Comparison of ENCODE assay signal across 1 cellular context in the genomic region with DNA sequence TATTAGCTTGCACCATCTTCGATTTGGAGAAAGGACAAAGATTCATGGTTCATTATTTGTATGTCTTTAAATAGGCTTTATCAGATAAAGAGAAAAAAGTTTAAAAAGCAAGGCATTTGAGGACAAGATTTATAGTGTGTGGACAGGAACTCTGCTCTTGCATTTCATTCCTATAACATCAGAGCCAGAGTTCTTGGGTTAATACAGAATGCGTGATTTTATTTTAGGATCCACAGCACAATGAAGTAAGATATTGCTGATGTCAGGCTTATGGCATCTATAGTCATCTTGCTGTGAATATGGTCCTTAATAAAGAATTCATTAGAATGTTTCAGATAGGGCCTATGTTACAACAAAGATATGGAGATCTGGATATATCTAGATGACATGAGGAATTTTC.
TF ChIP-seq lines count a peak whose summit lies in the region.

No MANE protein-coding gene starts in this region.

TF ChIP-seq in SK-N-SH, 30 proteins besides CTCF, POLR2A, EP300 and RAD21 (continued from another document):
- TF ChIP-seq, protein P1, sequence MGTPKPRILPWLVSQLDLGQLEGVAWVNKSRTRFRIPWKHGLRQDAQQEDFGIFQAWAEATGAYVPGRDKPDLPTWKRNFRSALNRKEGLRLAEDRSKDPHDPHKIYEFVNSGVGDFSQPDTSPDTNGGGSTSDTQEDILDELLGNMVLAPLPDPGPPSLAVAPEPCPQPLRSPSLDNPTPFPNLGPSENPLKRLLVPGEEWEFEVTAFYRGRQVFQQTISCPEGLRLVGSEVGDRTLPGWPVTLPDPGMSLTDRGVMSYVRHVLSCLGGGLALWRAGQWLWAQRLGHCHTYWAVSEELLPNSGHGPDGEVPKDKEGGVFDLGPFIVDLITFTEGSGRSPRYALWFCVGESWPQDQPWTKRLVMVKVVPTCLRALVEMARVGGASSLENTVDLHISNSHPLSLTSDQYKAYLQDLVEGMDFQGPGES (IDR thresholded peaks at IDR 0.05; ENCODE audit: low read depth, low read length), result no peak
- TF ChIP-seq POLR2AphosphoS5 (IDR thresholded peaks at IDR 0.05; ENCODE audit: low read depth, low read length), result peak; percentile 18; the same call in 1 of the 2 replicates
- TF ChIP-seq, protein P2, sequence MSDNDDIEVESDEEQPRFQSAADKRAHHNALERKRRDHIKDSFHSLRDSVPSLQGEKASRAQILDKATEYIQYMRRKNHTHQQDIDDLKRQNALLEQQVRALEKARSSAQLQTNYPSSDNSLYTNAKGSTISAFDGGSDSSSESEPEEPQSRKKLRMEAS (IDR thresholded peaks at IDR 0.05; ENCODE audit: low read depth), result 0 out of 2 replicates have a peak, but pooled peaks have one; percentile 18
- peak; percentile 82 for TF ChIP-seq TCF12 (IDR thresholded peaks at IDR 0.05)
- TF ChIP-seq, protein P3, sequence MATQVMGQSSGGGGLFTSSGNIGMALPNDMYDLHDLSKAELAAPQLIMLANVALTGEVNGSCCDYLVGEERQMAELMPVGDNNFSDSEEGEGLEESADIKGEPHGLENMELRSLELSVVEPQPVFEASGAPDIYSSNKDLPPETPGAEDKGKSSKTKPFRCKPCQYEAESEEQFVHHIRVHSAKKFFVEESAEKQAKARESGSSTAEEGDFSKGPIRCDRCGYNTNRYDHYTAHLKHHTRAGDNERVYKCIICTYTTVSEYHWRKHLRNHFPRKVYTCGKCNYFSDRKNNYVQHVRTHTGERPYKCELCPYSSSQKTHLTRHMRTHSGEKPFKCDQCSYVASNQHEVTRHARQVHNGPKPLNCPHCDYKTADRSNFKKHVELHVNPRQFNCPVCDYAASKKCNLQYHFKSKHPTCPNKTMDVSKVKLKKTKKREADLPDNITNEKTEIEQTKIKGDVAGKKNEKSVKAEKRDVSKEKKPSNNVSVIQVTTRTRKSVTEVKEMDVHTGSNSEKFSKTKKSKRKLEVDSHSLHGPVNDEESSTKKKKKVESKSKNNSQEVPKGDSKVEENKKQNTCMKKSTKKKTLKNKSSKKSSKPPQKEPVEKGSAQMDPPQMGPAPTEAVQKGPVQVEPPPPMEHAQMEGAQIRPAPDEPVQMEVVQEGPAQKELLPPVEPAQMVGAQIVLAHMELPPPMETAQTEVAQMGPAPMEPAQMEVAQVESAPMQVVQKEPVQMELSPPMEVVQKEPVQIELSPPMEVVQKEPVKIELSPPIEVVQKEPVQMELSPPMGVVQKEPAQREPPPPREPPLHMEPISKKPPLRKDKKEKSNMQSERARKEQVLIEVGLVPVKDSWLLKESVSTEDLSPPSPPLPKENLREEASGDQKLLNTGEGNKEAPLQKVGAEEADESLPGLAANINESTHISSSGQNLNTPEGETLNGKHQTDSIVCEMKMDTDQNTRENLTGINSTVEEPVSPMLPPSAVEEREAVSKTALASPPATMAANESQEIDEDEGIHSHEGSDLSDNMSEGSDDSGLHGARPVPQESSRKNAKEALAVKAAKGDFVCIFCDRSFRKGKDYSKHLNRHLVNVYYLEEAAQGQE (IDR thresholded peaks at IDR 0.05; ENCODE audit: low read depth, low read length), result no peak
- TF ChIP-seq FOSL2 (IDR thresholded peaks at IDR 0.05; ENCODE audit: borderline replicate concordance, low read depth), result peak; percentile 64; the same call in 1 of the 2 replicates
- TF ChIP-seq SMC3 (IDR thresholded peaks at IDR 0.05; ENCODE audit: low read depth, low read length), result no peak
- TF ChIP-seq TAF1 (IDR thresholded peaks at IDR 0.05; ENCODE audit: borderline replicate concordance, low read depth, low read length), result no peak
- peak; percentile 84 for TF ChIP-seq TEAD4 (IDR thresholded peaks at IDR 0.05; ENCODE audit: borderline replicate concordance, insufficient read depth)
- TF ChIP-seq RXRA (IDR thresholded peaks at IDR 0.05; ENCODE audit: borderline replicate concordance, low read depth), result peak; percentile 67; the same call in 1 of the 2 replicates
- no peak for TF ChIP-seq GATA2 (CRISPR knock-in tag; IDR thresholded peaks at IDR 0.05)
- TF ChIP-seq CHD2 (IDR thresholded peaks at IDR 0.05; ENCODE audit: low read length, partially characterized antibody), result no peak
- TF ChIP-seq MXI1 (IDR thresholded peaks at IDR 0.05; ENCODE audit: low read depth, low read length), result no peak
- no peak for TF ChIP-seq FOXJ3 (CRISPR knock-in tag; IDR thresholded peaks at IDR 0.05)
- peak; percentile 43; the same call in 1 of the 2 replicates for TF ChIP-seq NFIC (IDR thresholded peaks at IDR 0.05; ENCODE audit: borderline replicate concordance)
- TF ChIP-seq SIN3A (IDR thresholded peaks at IDR 0.05; ENCODE audit: borderline replicate concordance, low read depth, low read length), result no peak
- TF ChIP-seq, protein P4, sequence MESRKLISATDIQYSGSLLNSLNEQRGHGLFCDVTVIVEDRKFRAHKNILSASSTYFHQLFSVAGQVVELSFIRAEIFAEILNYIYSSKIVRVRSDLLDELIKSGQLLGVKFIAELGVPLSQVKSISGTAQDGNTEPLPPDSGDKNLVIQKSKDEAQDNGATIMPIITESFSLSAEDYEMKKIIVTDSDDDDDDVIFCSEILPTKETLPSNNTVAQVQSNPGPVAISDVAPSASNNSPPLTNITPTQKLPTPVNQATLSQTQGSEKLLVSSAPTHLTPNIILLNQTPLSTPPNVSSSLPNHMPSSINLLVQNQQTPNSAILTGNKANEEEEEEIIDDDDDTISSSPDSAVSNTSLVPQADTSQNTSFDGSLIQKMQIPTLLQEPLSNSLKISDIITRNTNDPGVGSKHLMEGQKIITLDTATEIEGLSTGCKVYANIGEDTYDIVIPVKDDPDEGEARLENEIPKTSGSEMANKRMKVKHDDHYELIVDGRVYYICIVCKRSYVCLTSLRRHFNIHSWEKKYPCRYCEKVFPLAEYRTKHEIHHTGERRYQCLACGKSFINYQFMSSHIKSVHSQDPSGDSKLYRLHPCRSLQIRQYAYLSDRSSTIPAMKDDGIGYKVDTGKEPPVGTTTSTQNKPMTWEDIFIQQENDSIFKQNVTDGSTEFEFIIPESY (IDR thresholded peaks at IDR 0.05; ENCODE audit: borderline replicate concordance, low read depth), result no peak
- TF ChIP-seq, protein P5, sequence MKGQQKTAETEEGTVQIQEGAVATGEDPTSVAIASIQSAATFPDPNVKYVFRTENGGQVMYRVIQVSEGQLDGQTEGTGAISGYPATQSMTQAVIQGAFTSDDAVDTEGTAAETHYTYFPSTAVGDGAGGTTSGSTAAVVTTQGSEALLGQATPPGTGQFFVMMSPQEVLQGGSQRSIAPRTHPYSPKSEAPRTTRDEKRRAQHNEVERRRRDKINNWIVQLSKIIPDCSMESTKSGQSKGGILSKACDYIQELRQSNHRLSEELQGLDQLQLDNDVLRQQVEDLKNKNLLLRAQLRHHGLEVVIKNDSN (IDR thresholded peaks at IDR 0.05; ENCODE audit: borderline replicate concordance, low read depth), result no peak
- TF ChIP-seq, protein P6, sequence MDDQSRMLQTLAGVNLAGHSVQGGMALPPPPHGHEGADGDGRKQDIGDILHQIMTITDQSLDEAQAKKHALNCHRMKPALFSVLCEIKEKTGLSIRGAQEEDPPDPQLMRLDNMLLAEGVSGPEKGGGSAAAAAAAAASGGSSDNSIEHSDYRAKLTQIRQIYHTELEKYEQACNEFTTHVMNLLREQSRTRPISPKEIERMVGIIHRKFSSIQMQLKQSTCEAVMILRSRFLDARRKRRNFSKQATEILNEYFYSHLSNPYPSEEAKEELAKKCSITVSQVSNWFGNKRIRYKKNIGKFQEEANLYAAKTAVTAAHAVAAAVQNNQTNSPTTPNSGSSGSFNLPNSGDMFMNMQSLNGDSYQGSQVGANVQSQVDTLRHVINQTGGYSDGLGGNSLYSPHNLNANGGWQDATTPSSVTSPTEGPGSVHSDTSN (IDR thresholded peaks at IDR 0.05), result peak; percentile 89
- TF ChIP-seq, protein P7, sequence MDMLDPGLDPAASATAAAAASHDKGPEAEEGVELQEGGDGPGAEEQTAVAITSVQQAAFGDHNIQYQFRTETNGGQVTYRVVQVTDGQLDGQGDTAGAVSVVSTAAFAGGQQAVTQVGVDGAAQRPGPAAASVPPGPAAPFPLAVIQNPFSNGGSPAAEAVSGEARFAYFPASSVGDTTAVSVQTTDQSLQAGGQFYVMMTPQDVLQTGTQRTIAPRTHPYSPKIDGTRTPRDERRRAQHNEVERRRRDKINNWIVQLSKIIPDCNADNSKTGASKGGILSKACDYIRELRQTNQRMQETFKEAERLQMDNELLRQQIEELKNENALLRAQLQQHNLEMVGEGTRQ (IDR thresholded peaks at IDR 0.05; ENCODE audit: borderline replicate concordance, low read depth, low read length), result no peak
- TF ChIP-seq FOXM1 (IDR thresholded peaks at IDR 0.05; ENCODE audit: low read depth), result no peak
- TF ChIP-seq JUND (IDR thresholded peaks at IDR 0.05), result peak; percentile 82
- TF ChIP-seq ELF1 (IDR thresholded peaks at IDR 0.05), result no peak
- no peak for TF ChIP-seq YY1 (IDR thresholded peaks at IDR 0.05; ENCODE audit: low read depth)
- no peak for TF ChIP-seq GABPA (IDR thresholded peaks at IDR 0.05; ENCODE audit: low read depth)
- peak; percentile 89 for TF ChIP-seq MEF2A (IDR thresholded peaks at IDR 0.05; ENCODE audit: borderline replicate concordance, low read depth)
- TF ChIP-seq RCOR1 (IDR thresholded peaks at IDR 0.05; ENCODE audit: low read length), result no peak
